1 cellular context compared by ENCODE assay signal in genomic region chr12:112261559-112261958, GRCh38.
TF ChIP-seq lines count a peak whose summit lies in the region.

No MANE protein-coding gene starts in this region.

TF ChIP-seq in H1, 55 proteins besides CTCF, POLR2A, EP300 and RAD21 (continued from another document):
- no peak for TF ChIP-seq EGR1 (IDR thresholded peaks at IDR 0.05; ENCODE audit: borderline replicate concordance, low read depth, low read length)
- no peak for TF ChIP-seq JUND (IDR thresholded peaks at IDR 0.05; ENCODE audit: low read length)
